Comparison of ENCODE assay signal across 18 cellular contexts in the genomic region with DNA sequence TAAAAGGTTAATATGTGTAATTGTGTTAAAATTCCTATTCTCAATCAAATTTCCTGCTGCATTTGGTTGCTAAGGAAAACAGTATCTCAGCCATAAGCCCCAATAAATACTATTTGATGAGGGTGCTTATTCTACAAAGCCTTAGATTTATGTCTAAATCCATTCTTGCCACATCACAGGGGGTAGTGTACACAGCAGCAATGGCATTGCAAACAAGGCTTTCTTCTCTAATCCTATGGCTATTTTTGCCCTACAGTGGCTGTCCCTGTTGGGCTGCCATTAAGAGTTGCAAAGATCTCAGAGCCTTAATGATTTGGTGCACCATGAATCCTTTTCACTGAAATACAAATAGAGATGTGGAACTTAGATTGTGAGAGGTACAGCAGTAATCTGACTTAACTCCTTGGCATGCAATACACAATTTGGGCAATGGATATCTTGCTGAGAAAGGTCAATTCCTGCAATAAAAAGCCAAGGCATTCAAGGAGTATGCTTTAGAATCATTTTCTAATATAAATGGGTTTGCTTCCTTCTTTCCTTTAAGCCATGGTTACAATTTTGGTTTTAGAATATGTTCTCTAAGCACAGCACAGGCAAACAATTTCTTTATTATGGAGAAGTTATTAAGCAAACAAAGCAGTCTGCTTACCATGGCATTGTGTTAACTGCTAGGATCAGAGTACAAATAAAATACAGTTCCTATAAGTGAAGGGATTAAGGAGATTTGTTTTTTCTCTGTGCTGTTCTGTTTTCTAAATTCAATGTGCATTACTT.
"Had no signal": no experiment of that assay in that cellular context is flagged by ENCODE, and none has a peak within 500 bp of the region (broad histone marks: within the 10 kb centered on the region; RNA-seq: fewer than 3 reads in every experiment).

No MANE protein-coding gene starts in this region.

- H3K9me3 Mint-ChIP-seq: activated naive CD4-positive, alpha-beta T cell treated with anti-CD3 and anti-CD28 coated beads, Interleukin-2, amount 50 U/mL, for 24 hours; activated T-helper 2 cell treated with anti-CD3 and anti-CD28 coated beads, Interferon-gamma antibody, Interleukin-2, Interleukin-4, amounts not matched to agents 10 μg/mL and 5 μg/mL and 100 μg/mL, durations not matched to agents 14 hours and 24 hours and 36 hours; central memory CD8-positive, alpha-beta T cell; memory B cell had no signal

- H3K9me3 ChIP-seq: body of pancreas, left lung, stomach, thoracic aorta had no signal

- H3K4me1 Mint-ChIP-seq: activated CD4-positive, alpha-beta T cell treated with anti-CD3 and anti-CD28 coated beads, Interleukin-2, amount 10 ng/mL, durations not matched to agents 24 days and 14 days; activated naive CD4-positive, alpha-beta T cell treated with anti-CD3 and anti-CD28 coated beads, Interleukin-2, amount 50 U/mL, for 24 hours; memory B cell had no signal

- H3K27ac Mint-ChIP-seq: activated CD4-positive, alpha-beta T cell treated with anti-CD3 and anti-CD28 coated beads, Interleukin-2, amount 10 ng/mL, durations not matched to agents 24 days and 14 days; activated naive CD4-positive, alpha-beta T cell treated with anti-CD3 and anti-CD28 coated beads, Interleukin-2, amount 50 U/mL, for 24 hours; activated T-helper 2 cell treated with anti-CD3 and anti-CD28 coated beads, Interferon-gamma antibody, Interleukin-2, Interleukin-4, amounts not matched to agents 10 μg/mL and 5 μg/mL and 100 μg/mL, durations not matched to agents 14 hours and 24 hours and 36 hours; memory B cell; nephron progenitor cell; WTC11 had no signal

- ATAC-seq: body of pancreas, left lung, WTC11 had no signal

- H3K36me3 ChIP-seq: stomach, thoracic aorta had no signal

- H3K36me3 Mint-ChIP-seq: WTC11 had no signal

- DNase-seq: activated CD4-positive, alpha-beta T cell treated with anti-CD3 and anti-CD28 coated beads, Interleukin-2, amount 10 ng/mL, durations not matched to agents 24 days and 14 days; activated CD8-positive, alpha-beta memory T cell treated with anti-CD3 and anti-CD28 coated beads for 24 hours; activated T-cell treated with anti-CD3 and anti-CD28 coated beads for 4 hours; amniotic stem cell; body of pancreas; effector memory CD4-positive, alpha-beta T cell; erythroblast; left lung; nephron progenitor cell; stimulated activated CD4-positive, alpha-beta T cell treated with anti-CD3 and anti-CD28 coated beads, Interleukin-15, amount 100 ng/mL, for 24 hours; stimulated activated CD4-positive, alpha-beta T cell treated with anti-CD3 and anti-CD28 coated beads, Interleukin-4, amount 100 ng/mL, for 24 hours; stomach had no signal

- H3K4me3 ChIP-seq: body of pancreas, left lung, stomach, thoracic aorta had no signal

- H3K27me3 ChIP-seq: body of pancreas, left lung, stomach had no signal

- H3K27ac ChIP-seq: body of pancreas, left lung, stomach, thoracic aorta had no signal

- H3K27me3 Mint-ChIP-seq: activated CD4-positive, alpha-beta T cell treated with anti-CD3 and anti-CD28 coated beads, Interleukin-2, amount 10 ng/mL, durations not matched to agents 24 days and 14 days; activated naive CD4-positive, alpha-beta T cell treated with anti-CD3 and anti-CD28 coated beads, Interleukin-2, amount 50 U/mL, for 24 hours; central memory CD8-positive, alpha-beta T cell; memory B cell had no signal

- H3K4me1 ChIP-seq: body of pancreas, left lung had no signal

- H3K4me3 Mint-ChIP-seq: activated CD4-positive, alpha-beta T cell treated with anti-CD3 and anti-CD28 coated beads, Interleukin-2, amount 10 ng/mL, durations not matched to agents 24 days and 14 days; activated naive CD4-positive, alpha-beta T cell treated with anti-CD3 and anti-CD28 coated beads, Interleukin-2, amount 50 U/mL, for 24 hours; central memory CD8-positive, alpha-beta T cell; memory B cell; nephron progenitor cell; WTC11 had no signal
